8 cellular contexts compared by ENCODE assay signal in genomic region chr18:54359233-54359632, GRCh38. TPM values are rescaled to one million over a fixed set of nuclear protein-coding genes. Genes with fewer than 3 reads are reported as not detected.
DNase-seq lines count a peak whose midpoint lies in the region; ATAC-seq and TF ChIP-seq lines count a peak whose summit lies in the region.

No MANE protein-coding gene starts in this region.

- TF ChIP-seq CTCF in kidney epithelial cell (IDR thresholded peaks at IDR 0.05; ENCODE audit: insufficient read depth, low read length, poor library complexity, severe bottlenecking) (no peak), vagina (IDR thresholded peaks at IDR 0.05) (no peak)

- H3K27me3 ChIP-seq in right cardiac atrium (ENCODE audit: control insufficient read depth, insufficient read depth): no peaks in the 10 kb centered on the region
- H3K27me3 ChIP-seq in kidney epithelial cell (ENCODE audit: control insufficient read depth, insufficient read depth, low read length): no peaks in the 10 kb centered on the region
- no peaks in the 10 kb centered on the region for H3K27me3 ChIP-seq in vagina

- H3K36me3 ChIP-seq in kidney epithelial cell (ENCODE audit: control insufficient read depth, insufficient read depth, low read length) (no peaks in the 10 kb centered on the region), vagina (no peaks in the 10 kb centered on the region)

- intact Hi-C loops in right cardiac atrium (cut with DNase I): no loop called here
- intact Hi-C loops in left cardiac atrium (cut with DNase I): no loop called here
- intact Hi-C loops in vagina (cut with DNase I): no loop called here

- peaks cover 28% of the 10 kb centered on the region for H3K36me3 Mint-ChIP-seq in activated T-helper 17 cell treated with anti-CD3 and anti-CD28 coated beads, Interleukin-2, amount 50 U/mL, for 72 hours (ENCODE audit: low read depth)

- H3K9me3 ChIP-seq in right cardiac atrium (ENCODE audit: control insufficient read depth, low read length): no peaks in the 10 kb centered on the region
- H3K9me3 ChIP-seq in vagina: no peaks in the 10 kb centered on the region

- H3K27ac ChIP-seq in right cardiac atrium (ENCODE audit: low read length) (no peak overlapping the region), vagina (no peak overlapping the region)

- 61% methylated on average over 6 of the region's 6 CpGs for WGBS in right cardiac atrium

- ATAC-seq in right cardiac atrium (no peak), left cardiac atrium (no peak), HG02840 (IDR thresholded peaks at IDR 0.05; ENCODE audit: low FRiP score, unreplicated experiment) (no peak)
- ATAC-seq in activated T-helper 17 cell treated with anti-CD3 and anti-CD28 coated beads, Interleukin-2, amount 50 U/mL, for 72 hours (replicated peaks): no peak

- no peaks in the 10 kb centered on the region for H3K4me1 ChIP-seq in right cardiac atrium (ENCODE audit: control insufficient read depth, insufficient read depth, low read length)
- peaks cover 6% of the 10 kb centered on the region for H3K4me1 ChIP-seq in vagina

- DNase-seq in right cardiac atrium (no peak), left cardiac atrium (no peak), kidney epithelial cell (ENCODE audit: low read depth) (no peak), vagina (ENCODE audit: extremely low spot score in 2 of 2) (no peak), EL (no peak)
- no peak for DNase-seq in activated CD4-positive, CD25-positive, alpha-beta regulatory T cell treated with anti-CD3 and anti-CD28 coated beads, Interleukin-2, amount 50 U/mL, for 72 hours

- H3K27me3 Mint-ChIP-seq in activated T-helper 17 cell treated with anti-CD3 and anti-CD28 coated beads, Interleukin-2, amount 50 U/mL, for 72 hours: peaks cover 4% of the 10 kb centered on the region

- no peak overlapping the region for H3K27ac Mint-ChIP-seq in activated T-helper 17 cell treated with anti-CD3 and anti-CD28 coated beads, Interleukin-2, amount 50 U/mL, for 72 hours

- H3K4me3 ChIP-seq in right cardiac atrium (ENCODE audit: low read length): peak overlapping the region; percentile 87
- H3K4me3 ChIP-seq in kidney epithelial cell (ENCODE audit: low read depth, low read length): peak overlapping the region; percentile 83
- peak overlapping the region; percentile 68 to 71 for H3K4me3 ChIP-seq in vagina

- no peaks in the 10 kb centered on the region for H3K9me3 Mint-ChIP-seq in activated T-helper 17 cell treated with anti-CD3 and anti-CD28 coated beads, Interleukin-2, amount 50 U/mL, for 72 hours

- H3K4me3 Mint-ChIP-seq in activated T-helper 17 cell treated with anti-CD3 and anti-CD28 coated beads, Interleukin-2, amount 50 U/mL, for 72 hours: peak overlapping the region; percentile 99

- no peak for TF ChIP-seq POLR2A in vagina (IDR thresholded peaks at IDR 0.05)

- peaks cover 6% of the 10 kb centered on the region for H3K4me1 Mint-ChIP-seq in activated T-helper 17 cell treated with anti-CD3 and anti-CD28 coated beads, Interleukin-2, amount 50 U/mL, for 72 hours

RNA-seq across cellular contexts. Expression of gene C18orf54, which starts 1.5 kb away (rescaled TPM):
- total RNA-seq in right cardiac atrium (1 to 10 TPM in 3 of 4 donors, under 1 TPM in 1; 0.53 to 1.5 (median 1.2) TPM), left cardiac atrium (1 to 10 TPM in 1 of 2 donors, under 1 TPM in 1; 0.68 to 2.0 TPM), kidney epithelial cell (3.4 and 4.4 TPM in 2 replicates), vagina (1.7 TPM)
- 0.66 TPM for polyA plus RNA-seq in right cardiac atrium
- total RNA-seq in activated T-helper 17 cell treated with anti-CD3 and anti-CD28 coated beads, Interleukin-2, amount 50 U/mL, for 72 hours: 10 to 100 TPM; 11.5 to 14.0 TPM

RNA-seq across cellular contexts. Expression of gene STARD6, which starts 1.6 kb away (rescaled TPM):
- total RNA-seq in right cardiac atrium: not detected
- not detected for polyA plus RNA-seq in right cardiac atrium
- not detected for total RNA-seq in left cardiac atrium
- total RNA-seq in activated T-helper 17 cell treated with anti-CD3 and anti-CD28 coated beads, Interleukin-2, amount 50 U/mL, for 72 hours: under 1 TPM in 1 of 2 donors, not detected in 1; 0.32 TPM
- not detected in 2 replicates for total RNA-seq in kidney epithelial cell
- not detected for total RNA-seq in vagina
